11 cellular contexts compared by ENCODE assay signal in genomic region chr16:51153275-51153991, GRCh38. TPM values are rescaled to one million over a fixed set of nuclear protein-coding genes. Genes with fewer than 3 reads are reported as not detected.
DNase-seq lines count a peak whose midpoint lies in the region; ATAC-seq and TF ChIP-seq lines count a peak whose summit lies in the region.
"Had no signal": no experiment of that assay in that cellular context is flagged by ENCODE, and none has a peak within 500 bp of the region (broad histone marks: within the 10 kb centered on the region; RNA-seq: fewer than 3 reads in every experiment).

No MANE protein-coding gene starts in this region.

- H3K4me3 ChIP-seq in fibroblast of the aortic adventitia (ENCODE audit: low read depth, low read length), result peak overlapping the region; percentile 83
- peak overlapping the region; percentile 97 to 98 for H3K4me3 ChIP-seq in neuronal stem cell (ENCODE audit: low read length in 2 of 2)

- peak overlapping the region; percentile 76 for H3K4ac ChIP-seq in neuronal stem cell (ENCODE audit: low read length)

- no peak for TF ChIP-seq CTCF in fibroblast of the aortic adventitia (IDR thresholded peaks at IDR 0.05; ENCODE audit: insufficient read depth, low read length)

- peak overlapping the region; percentile 97 for H2AK5ac ChIP-seq in neuronal stem cell (ENCODE audit: low read depth, low read length)

- H3K79me1 ChIP-seq in neuronal stem cell (ENCODE audit: low read depth, low read length), result no peaks in the 10 kb centered on the region

- no peak overlapping the region for H3K14ac ChIP-seq in neuronal stem cell (ENCODE audit: low read length)

- WGBS in neuronal stem cell (ENCODE audit: extremely low coverage in 2 of 2, insufficient read length in 2 of 2, insufficient replicate concordance in 1 of 2), 2 donors, result no CpG with 5 or more reads among the region's 39 CpGs

- H4K91ac ChIP-seq in neuronal stem cell (ENCODE audit: low read depth, low read length, poor library complexity), result no peak overlapping the region

- peak overlapping the region; percentile 3 for H2BK15ac ChIP-seq in neuronal stem cell (ENCODE audit: low read length)

- H2BK12ac ChIP-seq in neuronal stem cell (ENCODE audit: low read length), result peak overlapping the region; percentile 66

- H3K18ac ChIP-seq in neuronal stem cell (ENCODE audit: low read length), result peak overlapping the region; percentile 98

- DNase-seq in DMS114 treated with DMSO at 0.1 percent for 48 hours (lab: John Stamatoyannopoulos, UW; ENCODE audit: unreplicated experiment) (peak; percentile 46), NCI-H748 (lab: John Stamatoyannopoulos, UW; ENCODE audit: unreplicated experiment) (peak; percentile 47), fibroblast of the aortic adventitia (ENCODE audit: low read depth) (peak; percentile 33), neuronal stem cell (ENCODE audit: low spot score) (no peak), kidney glomerular epithelial cell (lab: John Stamatoyannopoulos, UW) (no peak), GF-D8 (lab: John Stamatoyannopoulos, UW) (no peak)
- DNase-seq in activated effector memory CD4-positive, alpha-beta T cell treated with anti-CD3 and anti-CD28 coated beads, Interleukin-2, amount 50 U/mL, for 16 hours, result no peak
- DNase-seq: NCI-H187 treated with DMSO at 0.1 percent for 48 hours; stimulated activated CD4-positive, alpha-beta T cell treated with anti-CD3 and anti-CD28 coated beads, Interleukin-4, amount 100 ng/mL, for 4 hours had no signal

- H3K4me2 ChIP-seq in neuronal stem cell (ENCODE audit: insufficient read depth, low read length, poor library complexity, severe bottlenecking), result peak overlapping the region; percentile 99

- H3K4me1 ChIP-seq in neuronal stem cell (ENCODE audit: control insufficient read depth in 2 of 2, insufficient read depth in 1 of 2, low read depth in 1 of 2, low read length in 2 of 2), result peaks cover 11 to 17% of the 10 kb centered on the region in 2 donors

- no peak for ATAC-seq in HG02970 (IDR thresholded peaks at IDR 0.05; ENCODE audit: low FRiP score, unreplicated experiment)

- peak overlapping the region; percentile 97 for H3K9ac ChIP-seq in neuronal stem cell (ENCODE audit: low read depth, low read length, poor library complexity)

- no peak overlapping the region for H2BK5ac ChIP-seq in neuronal stem cell (ENCODE audit: low read length)

- no peak overlapping the region for H4K8ac ChIP-seq in neuronal stem cell (ENCODE audit: low read depth, low read length)

- peaks cover 0 to 9% of the 10 kb centered on the region in 2 donors for H3K9me3 ChIP-seq in neuronal stem cell (replicated peaks in 1 of 2; ENCODE audit: control insufficient read depth in 2 of 2, insufficient read depth in 1 of 2, low read depth in 1 of 2, low read length in 2 of 2)

- peak overlapping the region; percentile 22 for H3K23ac ChIP-seq in neuronal stem cell (ENCODE audit: low read depth, low read length, poor library complexity)

- H3K27me3 ChIP-seq in neuronal stem cell (ENCODE audit: control insufficient read depth in 3 of 3, insufficient read depth in 3 of 3, low read depth in 1 of 3, low read length in 3 of 3), result no peaks in the 10 kb centered on the region

- peak overlapping the region; percentile 81 for H2BK120ac ChIP-seq in neuronal stem cell (ENCODE audit: low read depth, low read length)

- peak overlapping the region; percentile 100 for H3K27ac ChIP-seq in neuronal stem cell (replicated peaks; ENCODE audit: low read length)

- no peaks in the 10 kb centered on the region for H3K36me3 ChIP-seq in neuronal stem cell (replicated peaks in 1 of 2; ENCODE audit: control insufficient read depth in 2 of 2, insufficient read depth in 2 of 2, low read length in 2 of 2)

- H2AFZ ChIP-seq in neuronal stem cell (ENCODE audit: low read length), result peak overlapping the region; percentile 87

RNA-seq across cellular contexts. Expression of gene SALL1, which starts 2.4 kb away (rescaled TPM):
- total RNA-seq in fibroblast of the aortic adventitia (ENCODE audit: low replicate concordance), result 0.16 and 2.6 TPM in 2 replicates
- 81.5 TPM for polyA plus RNA-seq in neuronal stem cell (2013, experiment 1 of 2)
- 85.5 TPM for polyA plus RNA-seq in neuronal stem cell (2013, experiment 2 of 2)
- total RNA-seq: T-helper 1 cell treated with Interleukin-12 subunit alpha and Interleukin-12 subunit beta and Interleukin-4 antibody, amounts not matched to agents 30 ng/mL and 1 ng/mL, for 36 hours had no signal

Comparison
In these comparisons a context has a peak if more than half of its experiments do, and no peak if none do; other contexts are left out.
1. DNase-seq: peak in DMS114 treated with DMSO at 0.1 percent for 48 hours (single experiment), NCI-H748 (single experiment) and fibroblast of the aortic adventitia (single experiment); none in neuronal stem cell (single experiment), kidney glomerular epithelial cell (single experiment), GF-D8 (single experiment) and activated effector memory CD4-positive, alpha-beta T cell treated with anti-CD3 and anti-CD28 coated beads, Interleukin-2, amount 50 U/mL, for 16 hours (single experiment).